25 cellular contexts compared by ENCODE assay signal in genomic region chr3:24541935-24542334, GRCh38. TPM values are rescaled to one million over a fixed set of nuclear protein-coding genes. Genes with fewer than 3 reads are reported as not detected.
DNase-seq lines count a peak whose midpoint lies in the region; ATAC-seq, FAIRE-seq and TF ChIP-seq lines count a peak whose summit lies in the region.
"Had no signal": no experiment of that assay in that cellular context is flagged by ENCODE, and none has a peak within 500 bp of the region (broad histone marks: within the 10 kb centered on the region; RNA-seq: fewer than 3 reads in every experiment).

No MANE protein-coding gene starts in this region.

- H4K20me1 ChIP-seq in K562 (replicated peaks; ENCODE audit: control insufficient read depth, insufficient read depth, low read length) (no peaks in the 10 kb centered on the region), HepG2 (ENCODE audit: insufficient read depth, low read length) (no peaks in the 10 kb centered on the region)

- H3K4me1 ChIP-seq in K562 (replicated peaks in 1 of 2; ENCODE audit: control insufficient read depth in 2 of 2, insufficient read depth in 2 of 2, low read length in 2 of 2) (no peaks in the 10 kb centered on the region), HepG2 (ENCODE audit: insufficient read depth, low read length) (peaks cover 12% of the 10 kb centered on the region), testis (no peaks in the 10 kb centered on the region)
- H3K4me1 ChIP-seq: BE2C had no signal

- no peaks in the 10 kb centered on the region for H3K27me3 ChIP-seq in K562 (ENCODE audit: control insufficient read depth in 2 of 2, insufficient read depth in 2 of 2, low read length in 2 of 2)
- H3K27me3 ChIP-seq in HepG2 (ENCODE audit: control insufficient read depth in 1 of 2, insufficient read depth in 2 of 2, low read length in 2 of 2) = no peaks in the 10 kb centered on the region
- H3K27me3 ChIP-seq in testis = no peaks in the 10 kb centered on the region
- H3K27me3 ChIP-seq: BE2C had no signal

- POLR2A ChIA-PET in K562 (lab: Yijun Ruan, JAX) (no interaction called here), HepG2 (lab: Yijun Ruan, JAX) (no interaction called here)

- H3K4me2 ChIP-seq in K562 (ENCODE audit: insufficient read depth, low read length) = no peak overlapping the region
- no peak overlapping the region for H3K4me2 ChIP-seq in HepG2 (ENCODE audit: low read depth, low read length)
- H3K4me2 ChIP-seq: GM23338 had no signal

- TF ChIP-seq CTCF in K562 (IDR thresholded peaks at IDR 0.05 in 2 of 3, conservative IDR thresholded peaks at IDR 0.05 in 1 of 3; ENCODE audit: insufficient read depth in 2 of 3, low read depth in 1 of 3, low read length in 3 of 3) = no peak
- TF ChIP-seq CTCF in HepG2 (CRISPR knock-in tag; IDR thresholded peaks at IDR 0.05) = no peak
- no peak for TF ChIP-seq CTCF in coronary artery (IDR thresholded peaks at IDR 0.05)
- no peak for TF ChIP-seq CTCF in testis (IDR thresholded peaks at IDR 0.05)

- TF ChIP-seq RAD21 in K562 (CRISPR knock-in tag; conservative IDR thresholded peaks at IDR 0.05 in 1 of 2, IDR thresholded peaks at IDR 0.05 in 1 of 2) (no peak), HepG2 (CRISPR knock-in tag; IDR thresholded peaks at IDR 0.05) (no peak)

- in situ Hi-C loops in K562 (cut with MboI) (no loop called here), HepG2 (cut with HindIII; ENCODE audit: extremely low pct_ligation_motif_present, low pct_unique_long_range_greater_than_20kb) (no loop called here)

- H3K36me3 ChIP-seq in K562 (ENCODE audit: control insufficient read depth, insufficient read depth, low read length) (no peaks in the 10 kb centered on the region), HepG2 (replicated peaks in 1 of 2; ENCODE audit: control insufficient read depth in 1 of 2, insufficient read depth in 2 of 2, low read length in 2 of 2) (no peaks in the 10 kb centered on the region), testis (ENCODE audit: low read depth, missing control alignments) (no peaks in the 10 kb centered on the region)
- H3K36me3 ChIP-seq: BE2C had no signal

- no peaks in the 10 kb centered on the region for H3K79me2 ChIP-seq in K562 (ENCODE audit: control insufficient read depth, insufficient read depth, low read length)
- H3K79me2 ChIP-seq in HepG2 (ENCODE audit: insufficient read depth, low read length) = no peaks in the 10 kb centered on the region

- TF ChIP-seq POLR2A in K562 (conservative IDR thresholded peaks at IDR 0.05) = no peak
- TF ChIP-seq POLR2A in HepG2 (IDR thresholded peaks at IDR 0.05; ENCODE audit: insufficient read depth in 1 of 2, low read depth in 2 of 2, low read length in 2 of 2) = no peak
- TF ChIP-seq POLR2A in testis (IDR thresholded peaks at IDR 0.05) = no peak

- no peak overlapping the region for H3K27ac ChIP-seq in K562 (ENCODE audit: extremely low read depth, low read depth, low read length)
- H3K27ac ChIP-seq in HepG2 (ENCODE audit: extremely low read length, insufficient read depth, low read length) = no peak overlapping the region
- no peak overlapping the region for H3K27ac ChIP-seq in coronary artery
- H3K27ac ChIP-seq in testis = no peak overlapping the region

- no peaks in the 10 kb centered on the region for H3K9me3 ChIP-seq in K562 (replicated peaks; ENCODE audit: control insufficient read depth, insufficient read depth, low read depth, low read length)
- H3K9me3 ChIP-seq in HepG2 (ENCODE audit: low read length) = no peaks in the 10 kb centered on the region
- H3K9me3 ChIP-seq in testis = no peaks in the 10 kb centered on the region
- H3K9me3 ChIP-seq: BE2C had no signal

- WGBS in K562 (ENCODE audit: insufficient coverage, low coverage, missing lambda C conversion rate) = 6% methylated on average over 1 of the region's 1 CpG
- WGBS in HepG2 (ENCODE audit: low lambda C conversion rate) = 13% methylated on average over 1 of the region's 1 CpG
- WGBS in testis, 2 donors = 97 to 100% methylated on average over 1 of the region's 1 CpG

- no peak for DNase-seq in K562 (ENCODE audit: extremely low read depth in 1 of 4, low spot score in 3 of 4)
- no peak for DNase-seq in HepG2 (ENCODE audit: low spot score)
- no peak for DNase-seq in coronary artery (ENCODE audit: low spot score)
- no peak for DNase-seq in testis
- DNase-seq in Right ventricle myocardium superior = no peak
- DNase-seq: BE2C; C1 segment of cervical spinal cord; CD4-positive, CD25-positive, alpha-beta regulatory T cell; CD8-positive, alpha-beta memory T cell; COR-L47; DMS 273 treated with DMSO at 0.1 percent for 48 hours; DMS53; DND-41; EL; HCEC 1CT; IMR-90; Karpas-422; KBM-7 had no signal

- H2AFZ ChIP-seq in K562 (ENCODE audit: low read depth, low read length) (no peak overlapping the region), HepG2 (ENCODE audit: low read length) (no peak overlapping the region)
- H2AFZ ChIP-seq: GM23338 had no signal

- H3K9me1 ChIP-seq in K562 (ENCODE audit: control insufficient read depth, insufficient read depth, low read length) = no peaks in the 10 kb centered on the region

- BruUV-seq in K562 (replicated peaks; lab: Mats Ljungman, UMichigan) (no TSS peak), HepG2 (replicated peaks; lab: Mats Ljungman, UMichigan) (no TSS peak)

- TF ChIP-seq EP300 in K562 (IDR thresholded peaks at IDR 0.05; ENCODE audit: low read length) (no peak), HepG2 (IDR thresholded peaks at IDR 0.05; ENCODE audit: low read depth in 2 of 2, low read length in 2 of 2) (no peak), HepG2 (CRISPR knock-in tag; IDR thresholded peaks at IDR 0.05; ENCODE audit: borderline replicate concordance) (no peak)

- intact Hi-C loops in K562 (cut with micrococcal nuclease) (no loop called here), HepG2 (cut with micrococcal nuclease; ENCODE audit: unreplicated experiment) (no loop called here), testis (cut with DNase I; ENCODE audit: low total_unique reads) (no loop called here), Right ventricle myocardium superior (cut with DNase I) (no loop called here)

- peak; percentile 42 for ATAC-seq in GM18858 (IDR thresholded peaks at IDR 0.05; ENCODE audit: unreplicated experiment)
- ATAC-seq in HG03139 (IDR thresholded peaks at IDR 0.05; ENCODE audit: unreplicated experiment) = peak; percentile 69
- ATAC-seq in K562 = peak; percentile 27; the same call in 1 of the 3 replicates
- no peak for ATAC-seq in HepG2
- ATAC-seq in Right ventricle myocardium superior (ENCODE audit: poor library complexity) = no peak
- ATAC-seq: GM23338 had no signal

- CTCF ChIA-PET in K562 (lab: Yijun Ruan, JAX; ENCODE audit: low intra/inter-chr PET ratio) (no interaction called here), HepG2 (lab: Yijun Ruan, JAX; ENCODE audit: low intra/inter-chr PET ratio, low total read pairs) (no interaction called here)

- no peak overlapping the region for H3K4me3 ChIP-seq in K562
- H3K4me3 ChIP-seq in HepG2 (replicated peaks in 1 of 3; ENCODE audit: insufficient read depth in 1 of 3, low read depth in 2 of 3, low read length in 3 of 3) = no peak overlapping the region
- no peak overlapping the region for H3K4me3 ChIP-seq in coronary artery
- no peak overlapping the region for H3K4me3 ChIP-seq in testis
- H3K4me3 ChIP-seq: GM23338 had no signal

- H3K9ac ChIP-seq in K562 (ENCODE audit: insufficient read depth in 1 of 2, low read depth in 2 of 2, low read length in 2 of 2) (no peak overlapping the region), HepG2 (ENCODE audit: insufficient read depth, low read depth, low read length) (no peak overlapping the region)

- FAIRE-seq in K562 (lab: Jason Lieb, UNC) = no peak
- no peak for FAIRE-seq in HepG2 (lab: Jason Lieb, UNC)
- FAIRE-seq: G401.6, GM12891, H54 had no signal

RNA-seq across cellular contexts. Expression of gene THRB, which starts 47.3 kb away (rescaled TPM):
- 30.5 and 37.3 TPM in 2 replicates for total RNA-seq in K562 (2011; cell fraction: chromatin; rRNA removed; ENCODE audit: low replicate concordance)
- 8.4 and 9.8 TPM in 2 replicates for total RNA-seq in K562 (2011; cell fraction: nucleolus; rRNA removed)
- 15.2 and 25.6 TPM in 2 replicates for total RNA-seq in K562 (2011; cell fraction: nucleoplasm; rRNA removed)
- 5.6 and 6.0 TPM in 2 replicates for total RNA-seq in K562 (2014; rRNA removed)
- 6.9 and 8.3 TPM in 2 replicates for total RNA-seq in K562 (2014; rRNA removed; fragmentation: Illumina TruSeq; extraction: Trizol)
- 7.0 and 7.2 TPM in 2 replicates for total RNA-seq in K562 (2015; rRNA removed; fragmentation: Illumina TruSeq; extraction: Trizol)
- total RNA-seq in K562 (2021) = 9.7 and 10.5 TPM in 2 replicates
- polyA plus RNA-seq in K562 (2011; rRNA removed) = 11.0 and 14.9 TPM in 2 replicates
- polyA plus RNA-seq in K562 (2011; cell fraction: cytosol; rRNA removed) = 5.1 and 6.0 TPM in 2 replicates
- 14.3 and 15.5 TPM in 2 replicates for polyA plus RNA-seq in K562 (2011; cell fraction: nucleus; rRNA removed)
- 5.7 and 5.9 TPM in 2 replicates for polyA plus RNA-seq in K562 (2012)
- polyA plus RNA-seq in K562 (2014; fragmentation: Illumina TruSeq; extraction: Trizol) = 7.1 and 9.0 TPM in 2 replicates
- polyA plus RNA-seq in K562 (2014; fragmentation: Nextera tagmentation; extraction: Ambion mirVana) = 1 to 10 TPM; 1.7 to 3.0 TPM
- 4.1 and 4.7 TPM in 2 replicates for polyA plus RNA-seq in K562 (2014; rRNA removed)
- polyA minus RNA-seq in K562 (2011; rRNA and poly(A)+ RNA removed) = 34.3 and 35.4 TPM in 2 replicates
- polyA minus RNA-seq in K562 (2011; cell fraction: cytosol; rRNA and poly(A)+ RNA removed) = 6.6 and 11.8 TPM in 2 replicates
- polyA minus RNA-seq in K562 (2011; cell fraction: nucleus; rRNA and poly(A)+ RNA removed) = 27.3 and 34.0 TPM in 2 replicates
- 22.7 and 30.1 TPM in 2 replicates for total RNA-seq in HepG2 (2016; rRNA removed; fragmentation: Illumina TruSeq; extraction: Trizol)
- total RNA-seq in HepG2 (2016; cell fraction: cytosol; rRNA removed; fragmentation: Illumina TruSeq; extraction: Trizol; ENCODE audit: low read depth) = 9.2 and 10.9 TPM in 2 replicates
- total RNA-seq in HepG2 (2016; cell fraction: insoluble cytoplasmic fraction; rRNA removed; fragmentation: Illumina TruSeq; extraction: Trizol) = 20.4 and 24.3 TPM in 2 replicates
- total RNA-seq in HepG2 (2016; cell fraction: membrane; rRNA removed; fragmentation: Illumina TruSeq; extraction: Trizol) = 16.1 and 18.6 TPM in 2 replicates
- 40.5 and 40.8 TPM in 2 replicates for total RNA-seq in HepG2 (2016; cell fraction: nucleus; rRNA removed; fragmentation: Illumina TruSeq; extraction: Trizol)
- 4.3 and 4.7 TPM in 2 replicates for polyA plus RNA-seq in HepG2 (2011; rRNA removed)
- polyA plus RNA-seq in HepG2 (2011; cell fraction: cytosol; rRNA removed) = 3.0 and 4.0 TPM in 2 replicates
- 6.1 and 7.0 TPM in 2 replicates for polyA plus RNA-seq in HepG2 (2011; cell fraction: nucleus; rRNA removed)
- polyA plus RNA-seq in HepG2 (2012) = 7.5 and 9.3 TPM in 2 replicates
- polyA plus RNA-seq in HepG2 (2016; cell fraction: cytosol; fragmentation: Illumina TruSeq; extraction: Trizol; ENCODE audit: low read depth) = 3.5 and 4.3 TPM in 2 replicates
- polyA plus RNA-seq in HepG2 (2016; cell fraction: insoluble cytoplasmic fraction; fragmentation: Illumina TruSeq; extraction: Trizol; ENCODE audit: low read depth) = 14.8 and 17.3 TPM in 2 replicates
- 6.5 and 6.7 TPM in 2 replicates for polyA plus RNA-seq in HepG2 (2016; cell fraction: membrane; fragmentation: Illumina TruSeq; extraction: Trizol; ENCODE audit: low read depth)
- 14.6 and 17.3 TPM in 2 replicates for polyA plus RNA-seq in HepG2 (2016; cell fraction: nucleus; fragmentation: Illumina TruSeq; extraction: Trizol; ENCODE audit: insufficient read depth, low read depth)
- polyA minus RNA-seq in HepG2 (2011; rRNA and poly(A)+ RNA removed; ENCODE audit: low replicate concordance) = 3.3 and 9.4 TPM in 2 replicates
- polyA minus RNA-seq in HepG2 (2011; cell fraction: cytosol; rRNA and poly(A)+ RNA removed) = 8.1 and 8.3 TPM in 2 replicates
- polyA minus RNA-seq in HepG2 (2011; cell fraction: nucleus; rRNA and poly(A)+ RNA removed) = 45.8 and 47.3 TPM in 2 replicates
- total RNA-seq in testis = 1 to 10 TPM; 1.3 to 1.4 TPM
- polyA plus RNA-seq in testis (ENCODE audit: insufficient read depth, low read depth, low replicate concordance) = 2.0 TPM
- total RNA-seq in Right ventricle myocardium superior = 24.1 TPM
- total RNA-seq: A172; CD8-positive, alpha-beta memory T cell had no signal
- polyA plus RNA-seq: CD4-positive, CD25-positive, alpha-beta regulatory T cell; CD8-positive, alpha-beta memory T cell; IMR-90 had no signal

Comparison
In these comparisons a context has a peak if more than half of its experiments do, and no peak if none do; other contexts are left out.
1. ATAC-seq: peak in GM18858 (single experiment), HG03139 (single experiment) and K562 (single experiment); none in HepG2 (single experiment) and Right ventricle myocardium superior (single experiment).